Comparison of ENCODE assay signal across 20 cellular contexts in genomic region chr1:111723091-111723806, GRCh38. TPM values are rescaled to one million over a fixed set of nuclear protein-coding genes. Genes with fewer than 3 reads are reported as not detected.
DNase-seq lines count a peak whose midpoint lies in the region; ATAC-seq and FAIRE-seq lines count a peak whose summit lies in the region.
"Had no signal": no experiment of that assay in that cellular context is flagged by ENCODE, and none has a peak within 500 bp of the region (broad histone marks: within the 10 kb centered on the region; RNA-seq: fewer than 3 reads in every experiment).

No MANE protein-coding gene starts in this region.

- H3K27ac ChIP-seq in small intestine (ENCODE audit: low read depth in 1 of 2, low read length in 1 of 2) = no peak overlapping the region
- H3K27ac ChIP-seq: colonic mucosa, hepatocyte, left lung, transverse colon had no signal

- ATAC-seq in activated naive CD4-positive, alpha-beta T cell treated with anti-CD3 and anti-CD28 coated beads, Interleukin-2, amount 50 U/mL, for 72 hours = no peak
- ATAC-seq in esophagus mucosa (peak; percentile 26), GM21576 (IDR thresholded peaks at IDR 0.05; ENCODE audit: unreplicated experiment) (no peak)
- ATAC-seq: left lung, PC-3 had no signal

- H3K36me3 ChIP-seq in small intestine (ENCODE audit: control insufficient read depth in 2 of 2, insufficient read depth in 2 of 2, low read length in 2 of 2) = no peaks in the 10 kb centered on the region
- H3K36me3 ChIP-seq: colonic mucosa, transverse colon had no signal

- WGBS in small intestine, 3 donors = 51 to 68% (median 57%) methylated on average over 7 of the region's 7 CpGs

- H3K9me3 Mint-ChIP-seq in activated naive CD4-positive, alpha-beta T cell treated with anti-CD3 and anti-CD28 coated beads, Interleukin-2, amount 50 U/mL, for 72 hours = no peaks in the 10 kb centered on the region
- H3K9me3 Mint-ChIP-seq: activated T-helper 1 cell treated with anti-CD3 and anti-CD28 coated beads, Interleukin-12 subunit alpha, Interleukin-12 subunit beta, Interleukin-2, Interleukin-4 antibody, amounts not matched to agents 30 ng/mL and 10 ng/mL and 1 ng/mL, durations not matched to agents 14 hours and 24 hours and 36 hours had no signal

- peak overlapping the region; percentile 22 to 78 for H3K27ac Mint-ChIP-seq in activated naive CD4-positive, alpha-beta T cell treated with anti-CD3 and anti-CD28 coated beads, Interleukin-2, amount 50 U/mL, for 72 hours
- H3K27ac Mint-ChIP-seq: activated T-helper 1 cell treated with anti-CD3 and anti-CD28 coated beads, Interleukin-12 subunit alpha, Interleukin-12 subunit beta, Interleukin-2, Interleukin-4 antibody, amounts not matched to agents 30 ng/mL and 10 ng/mL and 1 ng/mL, durations not matched to agents 14 hours and 24 hours and 36 hours had no signal

- FAIRE-seq in small intestine (lab: Jason Lieb, UNC) = no peak

- no peaks in the 10 kb centered on the region for H3K27me3 ChIP-seq in small intestine (ENCODE audit: control insufficient read depth in 2 of 2, insufficient read depth in 2 of 2, low read length in 2 of 2)
- H3K27me3 ChIP-seq: colonic mucosa, hepatocyte, left lung, transverse colon had no signal

- H3K9me3 ChIP-seq in small intestine (ENCODE audit: control insufficient read depth, low read depth) = no peaks in the 10 kb centered on the region
- H3K9me3 ChIP-seq: colonic mucosa, left lung, transverse colon had no signal

- DNase-seq in activated naive CD4-positive, alpha-beta T cell treated with anti-CD3 and anti-CD28 coated beads, Interleukin-2, amount 50 U/mL, for 72 hours (ENCODE audit: low spot score in 2 of 2) = no peak
- DNase-seq in activated naive CD4-positive, alpha-beta T cell treated with anti-CD3 and anti-CD28 coated beads, Interleukin-2, amount 50 U/mL, for 16 hours = no peak
- DNase-seq in T-helper 1 cell (peak in 3 of 5 donors; percentile 23 to 34 (median 31)), small intestine (peak; percentile 35), NCI-H146 treated with DMSO at 0.1 percent for 48 hours (lab: John Stamatoyannopoulos, UW; ENCODE audit: unreplicated experiment) (no peak), G401 (ENCODE audit: low spot score) (no peak)
- DNase-seq: activated CD4-positive, CD25-positive, alpha-beta regulatory T cell treated with anti-CD3 and anti-CD28 coated beads, Interleukin-2, amount 50 U/mL, for 72 hours; amygdala; Calu3; colonic mucosa; KG1; left lung; NCI-H146; PC-3; retina; transverse colon had no signal

- H3K36me3 Mint-ChIP-seq in activated naive CD4-positive, alpha-beta T cell treated with anti-CD3 and anti-CD28 coated beads, Interleukin-2, amount 50 U/mL, for 72 hours = no peaks in the 10 kb centered on the region

- in situ Hi-C loops in G401 (cut with HindIII; ENCODE audit: low sequenced_read_pairs) = no loop called here

- no peak overlapping the region for H3K4me3 ChIP-seq in small intestine (ENCODE audit: low read depth in 1 of 2, low read length in 2 of 2)
- H3K4me3 ChIP-seq: colonic mucosa, hepatocyte, left lung, transverse colon had no signal

- no peaks in the 10 kb centered on the region for H3K4me1 ChIP-seq in small intestine (ENCODE audit: control insufficient read depth in 2 of 2, insufficient read depth in 1 of 2, low read depth in 1 of 2, low read length in 1 of 2)
- H3K4me1 ChIP-seq: colonic mucosa had no signal

RNA-seq across cellular contexts. Expression of gene INKA2, which starts 15.9 kb away (rescaled TPM):
- 1 to 10 TPM; 1.4 to 4.4 TPM for total RNA-seq in activated naive CD4-positive, alpha-beta T cell treated with anti-CD3 and anti-CD28 coated beads, Interleukin-2, amount 50 U/mL, for 72 hours
- 2.7 TPM for total RNA-seq in esophagus mucosa
- 1 to 10 TPM in 1 of 3 donors, under 1 TPM in 2; 0.22 to 2.2 (median 0.27) TPM for polyA plus RNA-seq in small intestine
- total RNA-seq in G401 (2014; rRNA removed; shearing (Covaris generic)) = 2.2 and 6.1 TPM in 2 replicates
- total RNA-seq: Calu3 had no signal

RNA-seq across cellular contexts. Expression of gene DDX20, which starts 32.5 kb away (rescaled TPM):
- 10 to 100 TPM; 11.2 to 13.6 TPM for total RNA-seq in activated naive CD4-positive, alpha-beta T cell treated with anti-CD3 and anti-CD28 coated beads, Interleukin-2, amount 50 U/mL, for 72 hours
- 6.1 TPM for total RNA-seq in esophagus mucosa
- 1 to 10 TPM; 3.0 to 6.1 (median 3.6) TPM for polyA plus RNA-seq in small intestine
- 21.8 and 37.9 TPM in 2 replicates for total RNA-seq in G401 (2014; rRNA removed; shearing (Covaris generic))

Comparison
In these comparisons a context has a peak if more than half of its experiments do, and no peak if none do; other contexts are left out.
1. DNase-seq: peak in T-helper 1 cell (3 of 5) and small intestine (single experiment); none in activated naive CD4-positive, alpha-beta T cell treated with anti-CD3 and anti-CD28 coated beads, Interleukin-2, amount 50 U/mL, for 72 hours (0 of 2), activated naive CD4-positive, alpha-beta T cell treated with anti-CD3 and anti-CD28 coated beads, Interleukin-2, amount 50 U/mL, for 16 hours (single experiment), NCI-H146 treated with DMSO at 0.1 percent for 48 hours (single experiment) and G401 (single experiment).